ENCODE assay signal across 8 cellular contexts in genomic region chr2:20135631-20136050, GRCh38.
DNase-seq lines count a peak whose midpoint lies in the region; ATAC-seq and TF ChIP-seq lines count a peak whose summit lies in the region.

No MANE protein-coding gene starts in this region.

- in situ Hi-C loops in KBM-7 (cut with MboI; ENCODE audit: low pct_unique_long_range_greater_than_20kb, low sequenced_read_pairs), result no loop called here

- peak; percentile 90 for ATAC-seq in GM21737 (IDR thresholded peaks at IDR 0.05; ENCODE audit: unreplicated experiment)
- peak; percentile 94 for ATAC-seq in SK-N-SH treated with all-trans-retinoic acid at 6 μM for 48 hours

- DNase-seq in NCI-H2107 treated with DMSO at 0.1 percent for 48 hours (lab: John Stamatoyannopoulos, UW; ENCODE audit: unreplicated experiment) (peak; percentile 50), NCI-H2107 (lab: John Stamatoyannopoulos, UW) (no peak), KBM-7 (peak; percentile 76), ecto neural progenitor cell (ENCODE audit: low spot score) (peak; percentile 80), lung microvascular endothelial cell (ENCODE audit: low read depth in 2 of 2) (peak; percentile 70 to 81), superior temporal gyrus (ENCODE audit: extremely low spot score) (peak; percentile 35)

TF ChIP-seq in SK-N-SH treated with all-trans-retinoic acid at 6 μM for 48 hours, 23 proteins besides CTCF, POLR2A, EP300 and RAD21:
- TF ChIP-seq TSHZ2 (CRISPR knock-in tag; IDR thresholded peaks at IDR 0.05) (0 out of 2 replicates have a peak, but pooled peaks have one; percentile 41), TCF4 (CRISPR knock-in tag; IDR thresholded peaks at IDR 0.05; ENCODE audit: borderline replicate concordance) (peak; percentile 69; the same call in 1 of the 2 replicates), CSDC2 (CRISPR knock-in tag; IDR thresholded peaks at IDR 0.05) (no peak), ESRRG (CRISPR knock-in tag; IDR thresholded peaks at IDR 0.05) (peak; percentile 99)
TF ChIP-seq in SK-N-SH treated with all-trans-retinoic acid at 6 μM for 48 hours: peak in this region for 3.
